8 cellular contexts compared by ENCODE assay signal in genomic region chr11:104609297-104609696, GRCh38.
DNase-seq lines count a peak whose midpoint lies in the region; ATAC-seq and TF ChIP-seq lines count a peak whose summit lies in the region.

No MANE protein-coding gene starts in this region.

- peaks cover 18% of the 10 kb centered on the region for H3K4me1 Mint-ChIP-seq in activated naive CD4-positive, alpha-beta T cell treated with anti-CD3 and anti-CD28 coated beads, Interleukin-2, amount 10 ng/mL, durations not matched to agents 7 days and 5 days

- H3K27ac ChIP-seq in OCI-LY7 (ENCODE audit: low read depth, low read length, poor library complexity, severe bottlenecking): no peak overlapping the region
- peak overlapping the region in 7 of 12 donors; percentile 10 to 78 (median 42) for H3K27ac ChIP-seq in heart left ventricle

- POLR2A ChIA-PET in OCI-LY7 (lab: Charles Lee): no interaction called here

- H3K79me2 ChIP-seq in OCI-LY7 (ENCODE audit: insufficient read depth, low read depth, low read length): no peaks in the 10 kb centered on the region

- no peaks in the 10 kb centered on the region for H3K9me2 ChIP-seq in OCI-LY7 (ENCODE audit: insufficient read depth, low read length)

- no peaks in the 10 kb centered on the region for H3K27me3 ChIP-seq in heart left ventricle

- peak; percentile 77 for TF ChIP-seq CTCF in OCI-LY7 (conservative IDR thresholded peaks at IDR 0.05; ENCODE audit: low read length)
- TF ChIP-seq CTCF in heart left ventricle (IDR thresholded peaks at IDR 0.05): peak; percentile 23 to 76 (median 58)

- CTCF ChIA-PET in OCI-LY7 (lab: Charles Lee; ENCODE audit: unreplicated experiment): no interaction called here
- CTCF ChIA-PET in activated naive CD4-positive, alpha-beta T cell treated with anti-CD3 and anti-CD28 coated beads, Interleukin-2, amount 10 ng/mL, durations not matched to agents 7 days and 5 days (lab: Charles Lee): interaction anchor here (0.6 to 1.0 kb wide), 6 partner anchors 127 to 393 kb away, joined by 3 to 4 read pairs (median 3); no protein-coding TSS in a partner anchor

- H4K20me1 ChIP-seq in OCI-LY7 (ENCODE audit: insufficient read depth, low read length): no peaks in the 10 kb centered on the region

- no peak overlapping the region for H3K4me2 ChIP-seq in OCI-LY7 (ENCODE audit: low read length)

- 20 to 53% (median 39%) methylated on average over 1 of the region's 1 CpG for WGBS in heart left ventricle, 4 donors

- no peaks in the 10 kb centered on the region for H3K36me3 Mint-ChIP-seq in activated naive CD4-positive, alpha-beta T cell treated with anti-CD3 and anti-CD28 coated beads, Interleukin-2, amount 10 ng/mL, durations not matched to agents 7 days and 5 days

- H3K9me3 ChIP-seq in OCI-LY7 (ENCODE audit: low read length) (no peaks in the 10 kb centered on the region), heart left ventricle (no peaks in the 10 kb centered on the region)

- H3K9me3 Mint-ChIP-seq in activated naive CD4-positive, alpha-beta T cell treated with anti-CD3 and anti-CD28 coated beads, Interleukin-2, amount 10 ng/mL, durations not matched to agents 7 days and 5 days: peaks cover 4% of the 10 kb centered on the region

- H3K27ac Mint-ChIP-seq in activated naive CD4-positive, alpha-beta T cell treated with anti-CD3 and anti-CD28 coated beads, Interleukin-2, amount 10 ng/mL, durations not matched to agents 7 days and 5 days: no peak overlapping the region

- peak; percentile 52 for DNase-seq in D341Med (ENCODE audit: low spot score)
- peak; percentile 41 for DNase-seq in OCI-LY7 (ENCODE audit: low spot score)
- DNase-seq in activated naive CD4-positive, alpha-beta T cell treated with anti-CD3 and anti-CD28 coated beads, Interleukin-2, amount 10 ng/mL, durations not matched to agents 7 days and 5 days: peak; percentile 43
- DNase-seq in heart left ventricle: peak in 2 of 5 donors; percentile 18 to 23
- DNase-seq in pulmonary artery endothelial cell (ENCODE audit: low read depth, low spot score): peak; percentile 19
- no peak for DNase-seq in amniotic stem cell (lab: John Stamatoyannopoulos, UW)

- no peak for TF ChIP-seq POLR2A in heart left ventricle (IDR thresholded peaks at IDR 0.05)

- peaks cover 3% of the 10 kb centered on the region for H3K27me3 Mint-ChIP-seq in activated naive CD4-positive, alpha-beta T cell treated with anti-CD3 and anti-CD28 coated beads, Interleukin-2, amount 10 ng/mL, durations not matched to agents 7 days and 5 days

- H3K4me3 ChIP-seq in OCI-LY7 (ENCODE audit: low read depth, low read length, poor library complexity, severe bottlenecking): no peak overlapping the region
- no peak overlapping the region for H3K4me3 ChIP-seq in heart left ventricle

- no peak overlapping the region for H2AFZ ChIP-seq in OCI-LY7 (ENCODE audit: low read length)

- H3K4me3 Mint-ChIP-seq in activated naive CD4-positive, alpha-beta T cell treated with anti-CD3 and anti-CD28 coated beads, Interleukin-2, amount 10 ng/mL, durations not matched to agents 7 days and 5 days: no peak overlapping the region

- intact Hi-C loops in OCI-LY7 (cut with micrococcal nuclease; ENCODE audit: unreplicated experiment): no loop called here
- intact Hi-C loops in heart left ventricle (cut with DNase I): loop anchor here in 2 of 10 donors (10.0 kb wide), 1 partner anchor 1256 kb away; no protein-coding TSS in a partner anchor

- H3K4me1 ChIP-seq in OCI-LY7 (ENCODE audit: insufficient read depth, low read length, poor library complexity, severe bottlenecking): no peaks in the 10 kb centered on the region
- peaks cover 0 to 18% (median 14%) of the 10 kb centered on the region in 12 donors for H3K4me1 ChIP-seq in heart left ventricle

- no peaks in the 10 kb centered on the region for H3K36me3 ChIP-seq in OCI-LY7 (ENCODE audit: insufficient read depth, low read length)
- no peaks in the 10 kb centered on the region for H3K36me3 ChIP-seq in heart left ventricle

- no TSS peak for BruUV-seq in OCI-LY7 (replicated peaks; lab: Mats Ljungman, UMichigan)

- peak; percentile 86 for ATAC-seq in GM19438 (IDR thresholded peaks at IDR 0.05; ENCODE audit: low read depth, unreplicated experiment)
- ATAC-seq in HG03439 (IDR thresholded peaks at IDR 0.05; ENCODE audit: unreplicated experiment): peak; percentile 92
- ATAC-seq in heart left ventricle: peak in 3 of 4 donors; percentile 77 to 84 (median 81)
